In genomic region chr17:2061441-2061797, GRCh38 we compare ENCODE assay signal across 14 cellular contexts. TPM values are rescaled to one million over a fixed set of nuclear protein-coding genes. Genes with fewer than 3 reads are reported as not detected.
DNase-seq lines count a peak whose midpoint lies in the region; ATAC-seq and TF ChIP-seq lines count a peak whose summit lies in the region.
"Had no signal": no experiment of that assay in that cellular context is flagged by ENCODE, and none has a peak within 500 bp of the region (broad histone marks: within the 10 kb centered on the region; RNA-seq: fewer than 3 reads in every experiment).

No MANE protein-coding gene starts in this region.

- TF ChIP-seq POLR2A in Peyer's patch (IDR thresholded peaks at IDR 0.05): no peak
- TF ChIP-seq POLR2A in suprapubic skin (IDR thresholded peaks at IDR 0.05): no peak

- no peak for TF ChIP-seq EP300 in suprapubic skin (IDR thresholded peaks at IDR 0.05)

- H3K9me3 ChIP-seq in Peyer's patch: no peaks in the 10 kb centered on the region
- no peaks in the 10 kb centered on the region for H3K9me3 ChIP-seq in colonic mucosa
- H3K9me3 ChIP-seq in suprapubic skin: no peaks in the 10 kb centered on the region
- H3K9me3 ChIP-seq: pancreas, SK-N-SH had no signal

- intact Hi-C loops in colonic mucosa (cut with DNase I): no loop called here

- peaks cover 5% of the 10 kb centered on the region for H3K27me3 Mint-ChIP-seq in mesothelial cell of epicardium (ENCODE audit: low read depth)

- WGBS in suprapubic skin: 76% methylated on average over 10 of the region's 15 CpGs

- ATAC-seq in HG02981 (IDR thresholded peaks at IDR 0.05; ENCODE audit: unreplicated experiment): no peak
- ATAC-seq: pancreas had no signal

- H3K27me3 ChIP-seq in Peyer's patch (peaks cover 0 to 10% of the 10 kb centered on the region in 2 donors), colonic mucosa (peaks cover 18% of the 10 kb centered on the region), suprapubic skin (peaks cover 2% of the 10 kb centered on the region)

- H3K9ac ChIP-seq in colonic mucosa (ENCODE audit: low read depth in 2 of 2, low read length in 2 of 2): peak overlapping the region; percentile 16 to 38

- H3K4me3 Mint-ChIP-seq in mesothelial cell of epicardium: no peak overlapping the region
- H3K4me3 Mint-ChIP-seq: activated naive CD4-positive, alpha-beta T cell treated with anti-CD3 and anti-CD28 coated beads for 36 hours had no signal

- H3K4me1 Mint-ChIP-seq in mesothelial cell of epicardium: peaks cover 68% of the 10 kb centered on the region

- no peak for DNase-seq in Peyer's patch
- no peak for DNase-seq in colonic mucosa
- DNase-seq in mesothelial cell of epicardium (ENCODE audit: low spot score in 2 of 2, unreplicated experiment in 2 of 2): no peak
- no peak for DNase-seq in suprapubic skin (ENCODE audit: low spot score in 2 of 2)
- DNase-seq in AG08395 (ENCODE audit: low spot score): no peak
- no peak for DNase-seq in activated CD4-positive, CD25-positive, alpha-beta regulatory T cell (lab: John Stamatoyannopoulos, UW)
- no peak for DNase-seq in NCI-H1436 treated with DMSO at 0.1 percent for 48 hours (lab: John Stamatoyannopoulos, UW)
- DNase-seq: activated naive CD4-positive, alpha-beta T cell treated with anti-CD3 and anti-CD28 coated beads for 36 hours; cerebellar nuclear complex; NCI-H1092; SK-N-SH had no signal

- H3K27ac ChIP-seq in Peyer's patch: peak overlapping the region; percentile 88 to 96 (median 94)
- peak overlapping the region; percentile 67 for H3K27ac ChIP-seq in colonic mucosa
- H3K27ac ChIP-seq in suprapubic skin: peak overlapping the region; percentile 39

- H3K9me3 Mint-ChIP-seq in mesothelial cell of epicardium: no peaks in the 10 kb centered on the region
- H3K9me3 Mint-ChIP-seq: activated naive CD4-positive, alpha-beta T cell treated with anti-CD3 and anti-CD28 coated beads for 36 hours had no signal

- no peak overlapping the region for H3K4me3 ChIP-seq in Peyer's patch
- no peak overlapping the region for H3K4me3 ChIP-seq in colonic mucosa
- no peak overlapping the region for H3K4me3 ChIP-seq in suprapubic skin
- H3K4me3 ChIP-seq: pancreas had no signal

- H3K36me3 ChIP-seq in Peyer's patch (peaks cover 0 to 12% (median 0%) of the 10 kb centered on the region in 3 donors), colonic mucosa (no peaks in the 10 kb centered on the region), suprapubic skin (peaks cover 35% of the 10 kb centered on the region)

- peaks cover 4 to 99% (median 51%) of the 10 kb centered on the region in 4 donors for H3K4me1 ChIP-seq in Peyer's patch
- H3K4me1 ChIP-seq in colonic mucosa: peaks cover 10% of the 10 kb centered on the region
- peaks cover 77% of the 10 kb centered on the region for H3K4me1 ChIP-seq in suprapubic skin
- H3K4me1 ChIP-seq: pancreas had no signal

- H3K36me3 Mint-ChIP-seq in mesothelial cell of epicardium: peaks cover 19% of the 10 kb centered on the region

- peak overlapping the region; percentile 76 for H3K27ac Mint-ChIP-seq in mesothelial cell of epicardium
- H3K27ac Mint-ChIP-seq: activated naive CD4-positive, alpha-beta T cell treated with anti-CD3 and anti-CD28 coated beads for 36 hours had no signal

- TF ChIP-seq CTCF in Peyer's patch (IDR thresholded peaks at IDR 0.05) (no peak), colonic mucosa (IDR thresholded peaks at IDR 0.05) (no peak), mesothelial cell of epicardium (IDR thresholded peaks at IDR 0.05; ENCODE audit: unreplicated experiment) (no peak), suprapubic skin (IDR thresholded peaks at IDR 0.05) (no peak)

RNA-seq across cellular contexts. Expression of gene HIC1, which starts 6.5 kb away (rescaled TPM):
- total RNA-seq in Peyer's patch (10 to 100 TPM in 2 of 4 donors, 1 to 10 TPM in 2; 6.8 to 40.4 (median 12.8) TPM), colonic mucosa (10 to 100 TPM in 1 of 2 donors, 1 to 10 TPM in 1; 7.0 to 11.2 TPM), mesothelial cell of epicardium (97.9 to 99.3 TPM (median 98.9 TPM) in 3 replicates), suprapubic skin (1 to 10 TPM; 2.7 to 9.5 (median 4.9) TPM)

RNA-seq across cellular contexts. Expression of gene OVCA2, which starts 19.6 kb away (rescaled TPM):
- total RNA-seq in Peyer's patch (10 to 100 TPM; 32.4 to 49.0 (median 37.8) TPM), colonic mucosa (10 to 100 TPM; 41.0 to 49.8 TPM), mesothelial cell of epicardium (17.3 to 24.8 TPM (median 24.5 TPM) in 3 replicates), suprapubic skin (10 to 100 TPM; 36.6 to 51.5 (median 42.7) TPM)

RNA-seq across cellular contexts. Expression of gene DPH1, which starts 31.5 kb away (rescaled TPM):
- total RNA-seq in Peyer's patch (100 to 1,000 TPM in 1 of 4 donors, 10 to 100 TPM in 3; 25.9 to 130 (median 64.5) TPM), colonic mucosa (10 to 100 TPM; 22.7 to 34.4 TPM), mesothelial cell of epicardium (63.8 to 74.5 TPM (median 71.2 TPM) in 3 replicates), suprapubic skin (100 to 1,000 TPM in 1 of 4 donors, 10 to 100 TPM in 3; 58.7 to 115 (median 66.3) TPM)

RNA-seq across cellular contexts. Expression of gene RTN4RL1, which starts 36.3 kb away (rescaled TPM):
- total RNA-seq in Peyer's patch (not detected), colonic mucosa (under 1 TPM; 0.32 to 0.37 TPM), mesothelial cell of epicardium (0.20 to 0.23 TPM (median 0.22 TPM) in 3 replicates), suprapubic skin (10 to 100 TPM; 16.4 to 24.8 (median 21.6) TPM)
- total RNA-seq: epithelial cell of proximal tubule had no signal

Comparison
In these comparisons a context has a peak if more than half of its experiments do, and no peak if none do; other contexts are left out.
1. H3K27ac ChIP-seq: peak in every context shown above with its lines; median percentile 94 in Peyer's patch; 67 in colonic mucosa; 39 in suprapubic skin.